8 cellular contexts compared by ENCODE assay signal in genomic region chr19:41883463-41883820, GRCh38. TPM values are rescaled to one million over a fixed set of nuclear protein-coding genes. Genes with fewer than 3 reads are reported as not detected.
DNase-seq lines count a peak whose midpoint lies in the region; ATAC-seq, FAIRE-seq and TF ChIP-seq lines count a peak whose summit lies in the region.

No MANE protein-coding gene starts in this region.

- H3K27me3 Mint-ChIP-seq in T-helper 2 cell treated with Interferon-gamma antibody and Interleukin-4, amounts not matched to agents 5 μg/mL and 100 μg/mL, for 36 hours (ENCODE audit: low read depth), result no peaks in the 10 kb centered on the region
- peaks cover 5% of the 10 kb centered on the region for H3K27me3 Mint-ChIP-seq in astrocyte (ENCODE audit: low read depth, unreplicated experiment)

- H3K9me3 ChIP-seq in astrocyte (ENCODE audit: insufficient read depth, low read depth, low read length) (no peaks in the 10 kb centered on the region), thoracic aorta (no peaks in the 10 kb centered on the region)

- peaks cover 42% of the 10 kb centered on the region for H3K79me2 ChIP-seq in astrocyte (ENCODE audit: insufficient read depth, low read length)

- H3K9ac ChIP-seq in astrocyte (ENCODE audit: low read length), result peak overlapping the region; percentile 90

- H3K36me3 ChIP-seq in astrocyte (ENCODE audit: insufficient read depth, low read length) (no peaks in the 10 kb centered on the region), thoracic aorta (peaks cover under 1% of the 10 kb centered on the region)

- peak overlapping the region; percentile 43 for H2AFZ ChIP-seq in astrocyte (ENCODE audit: low read depth, low read length)

- H3K27ac Mint-ChIP-seq in T-helper 2 cell treated with Interferon-gamma antibody and Interleukin-4, amounts not matched to agents 5 μg/mL and 100 μg/mL, for 36 hours, result peak overlapping the region; percentile 90
- H3K27ac Mint-ChIP-seq in astrocyte (ENCODE audit: unreplicated experiment), result peak overlapping the region; percentile 22

- peaks cover 49% of the 10 kb centered on the region for H3K4me1 Mint-ChIP-seq in T-helper 2 cell treated with Interferon-gamma antibody and Interleukin-4, amounts not matched to agents 5 μg/mL and 100 μg/mL, for 36 hours (ENCODE audit: low read depth)
- peaks cover 19% of the 10 kb centered on the region for H3K4me1 Mint-ChIP-seq in astrocyte (ENCODE audit: low read depth, unreplicated experiment)

- DNase-seq in T-helper 2 cell treated with Interferon-gamma antibody and Interleukin-4, amounts not matched to agents 5 μg/mL and 100 μg/mL, for 36 hours (ENCODE audit: low spot score), result no peak
- DNase-seq in T-helper 2 cell (no peak), astrocyte (ENCODE audit: low read depth) (no peak), thoracic aorta (ENCODE audit: low spot score) (no peak), HUDEP-2 (lab: John Stamatoyannopoulos, UW; ENCODE audit: unreplicated experiment in 76 of 76) (no peak), NCI-H82 (lab: John Stamatoyannopoulos, UW) (no peak)

- no peaks in the 10 kb centered on the region for H3K27me3 ChIP-seq in astrocyte (ENCODE audit: insufficient read depth, low read length)
- no peaks in the 10 kb centered on the region for H3K27me3 ChIP-seq in layer of hippocampus (ENCODE audit: control insufficient read depth, insufficient read depth, low read length)
- H3K27me3 ChIP-seq in thoracic aorta (replicated peaks; ENCODE audit: insufficient read depth), result no peaks in the 10 kb centered on the region

- no peak for FAIRE-seq in astrocyte (lab: Jason Lieb, UNC)

- H3K4me2 ChIP-seq in astrocyte (ENCODE audit: low read length), result peak overlapping the region; percentile 98

- no peaks in the 10 kb centered on the region for H3K9me3 Mint-ChIP-seq in T-helper 2 cell treated with Interferon-gamma antibody and Interleukin-4, amounts not matched to agents 5 μg/mL and 100 μg/mL, for 36 hours
- H3K9me3 Mint-ChIP-seq in astrocyte (ENCODE audit: unreplicated experiment), result no peaks in the 10 kb centered on the region

- peak overlapping the region; percentile 89 for H3K4me3 Mint-ChIP-seq in T-helper 2 cell treated with Interferon-gamma antibody and Interleukin-4, amounts not matched to agents 5 μg/mL and 100 μg/mL, for 36 hours
- peak overlapping the region; percentile 92 for H3K4me3 Mint-ChIP-seq in astrocyte (ENCODE audit: unreplicated experiment)

- H3K27ac ChIP-seq in astrocyte (ENCODE audit: low read depth, low read length), result no peak overlapping the region
- peak overlapping the region; percentile 62 for H3K27ac ChIP-seq in layer of hippocampus (ENCODE audit: low read depth, low read length)
- peak overlapping the region; percentile 71 to 80 for H3K27ac ChIP-seq in thoracic aorta

- peaks cover 29% of the 10 kb centered on the region for H4K20me1 ChIP-seq in astrocyte (ENCODE audit: insufficient read depth, low read length)

- peak overlapping the region; percentile 79 for H3K4me3 ChIP-seq in astrocyte (ENCODE audit: insufficient read depth, low read depth, low read length)
- H3K4me3 ChIP-seq in thoracic aorta, result peak overlapping the region; percentile 100

- H3K36me3 Mint-ChIP-seq in T-helper 2 cell treated with Interferon-gamma antibody and Interleukin-4, amounts not matched to agents 5 μg/mL and 100 μg/mL, for 36 hours (ENCODE audit: low read depth), result peaks cover 47% of the 10 kb centered on the region
- H3K36me3 Mint-ChIP-seq in astrocyte (ENCODE audit: low read depth, unreplicated experiment), result peaks cover 11% of the 10 kb centered on the region

- no peak for TF ChIP-seq CTCF in astrocyte (IDR thresholded peaks at IDR 0.05; ENCODE audit: insufficient read depth, low read depth, low read length)
- TF ChIP-seq CTCF in thoracic aorta (IDR thresholded peaks at IDR 0.05), result no peak

- H3K4me1 ChIP-seq in astrocyte (ENCODE audit: insufficient read depth, low read length) (peaks cover 31% of the 10 kb centered on the region), thoracic aorta (ENCODE audit: control insufficient read depth in 1 of 2, low read depth in 2 of 2) (peaks cover 7 to 12% of the 10 kb centered on the region in 2 donors)

- ATAC-seq in thoracic aorta (ENCODE audit: insufficient number of reproducible peaks, low FRiP score, low read depth) (no peak), HG02885 (IDR thresholded peaks at IDR 0.05; ENCODE audit: poor library complexity, unreplicated experiment) (no peak)

RNA-seq across cellular contexts. Expression of gene ARHGEF1, which starts 0.5 kb away (rescaled TPM):
- total RNA-seq in astrocyte (69.8 and 73.1 TPM in 2 replicates), thoracic aorta (100 to 1,000 TPM in 1 of 2 donors, 10 to 100 TPM in 1; 75.3 to 104 TPM)

RNA-seq across cellular contexts. Expression of gene CD79A, which starts 6.4 kb away (rescaled TPM):
- total RNA-seq in astrocyte (0.30 and 0.41 TPM in 2 replicates), thoracic aorta (not detected)

RNA-seq across cellular contexts. Expression of gene RPS19, which starts 23.4 kb away (rescaled TPM):
- total RNA-seq in astrocyte (2,868 and 3,078 TPM in 2 replicates), thoracic aorta (100 to 1,000 TPM; 347 to 429 TPM)

RNA-seq across cellular contexts. Expression of gene DMRTC2, which starts 38.6 kb away (rescaled TPM):
- total RNA-seq in astrocyte, result not detected in 2 replicates
- not detected for total RNA-seq in thoracic aorta

RNA-seq across cellular contexts. Expression of gene LYPD4, which starts 39.0 kb away (rescaled TPM):
- total RNA-seq in astrocyte (not detected in 2 replicates), thoracic aorta (not detected)
